In genomic region chr3:196210673-196211556, GRCh38 we compare ENCODE assay signal across 15 cellular contexts.
"Had no signal": no experiment of that assay in that cellular context is flagged by ENCODE, and none has a peak within 500 bp of the region (broad histone marks: within the 10 kb centered on the region; RNA-seq: fewer than 3 reads in every experiment).

TSS of gene ZDHHC19 (minus strand) at chr3:196211400. CDS start at chr3:196211315, 85 bp downstream.

- H3K4me3 ChIP-seq: cardiac muscle cell, lower lobe of right lung, prostate gland, tibial artery had no signal

- H3K27ac ChIP-seq: cardiac muscle cell, lower lobe of right lung, prostate gland, tibial artery had no signal

- DNase-seq: activated B cell treated with CpG ODN at 0.5 μM for 24 hours; activated CD4-positive, alpha-beta memory T cell treated with anti-CD3 and anti-CD28 coated beads for 36 hours; activated CD4-positive, alpha-beta T cell treated with anti-CD3 and anti-CD28 coated beads for 4 hours; activated naive CD8-positive, alpha-beta T cell treated with anti-CD3 and anti-CD28 coated beads for 36 hours; activated T-cell treated with anti-CD3 and anti-CD28 coated beads for 4 hours; amygdala; left colon; lower lobe of right lung; stimulated activated CD4-positive, alpha-beta T cell treated with anti-CD3 and anti-CD28 coated beads, Interleukin-15, amount 100 ng/mL, for 24 hours; stimulated activated CD4-positive, alpha-beta T cell treated with anti-CD3 and anti-CD28 coated beads, Interleukin-4, amount 100 ng/mL, for 1 hour; tibial artery had no signal

- H3K4me1 ChIP-seq: lower lobe of right lung, prostate gland had no signal

- H3K36me3 ChIP-seq: cardiac muscle cell, lower lobe of right lung, prostate gland, tibial artery had no signal

- ATAC-seq: left colon; lower lobe of right lung; right cardiac atrium; stimulated activated effector memory CD8-positive, alpha-beta T cell treated with anti-CD3 and anti-CD28 coated beads, Interleukin-12 subunit alpha, Interleukin-12 subunit beta, amount 100 ng/mL, for 72 hours had no signal

- H3K9me3 ChIP-seq: lower lobe of right lung, prostate gland, tibial artery had no signal
